17 cellular contexts compared by ENCODE assay signal in the genomic region with DNA sequence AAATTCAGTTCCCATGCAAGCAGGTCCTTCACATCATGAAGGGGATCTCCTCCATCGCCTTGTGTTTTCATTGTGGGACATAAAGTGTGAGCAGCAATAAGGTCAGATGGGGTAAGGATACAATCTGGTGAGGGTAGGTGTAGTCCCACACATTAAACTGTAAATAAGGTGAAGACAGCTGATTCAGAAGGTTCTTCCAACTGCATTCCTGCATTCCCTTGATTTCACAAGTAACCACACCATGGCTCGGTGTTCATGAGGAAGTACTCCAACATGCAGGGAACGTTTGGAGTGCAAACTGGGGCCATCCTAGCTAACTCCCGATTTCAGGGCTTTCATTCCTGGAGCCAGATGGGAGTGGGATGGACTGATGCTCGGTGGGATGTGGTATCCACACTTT.
"Had no signal": no experiment of that assay in that cellular context is flagged by ENCODE, and none has a peak within 500 bp of the region (broad histone marks: within the 10 kb centered on the region; RNA-seq: fewer than 3 reads in every experiment).

No MANE protein-coding gene starts in this region.

- H3K27me3 ChIP-seq: left lung, right atrium auricular region, tibial artery, upper lobe of left lung, uterus had no signal

- H3K27ac ChIP-seq: left lung, right atrium auricular region, tibial artery, upper lobe of left lung, uterus had no signal

- ATAC-seq: effector memory CD8-positive, alpha-beta T cell; left lung; naive thymus-derived CD4-positive, alpha-beta T cell; stimulated activated naive CD8-positive, alpha-beta T cell treated with anti-CD3 and anti-CD28 coated beads, Interleukin-15, Interleukin-2, amounts not matched to agents 100 U/mL and 50 U/mL, for 24 hours had no signal

- DNase-seq: effector memory CD8-positive, alpha-beta T cell; erythroblast; foreskin melanocyte; islet precursor cell; left lung; mesenchymal stem cell; midbrain; naive thymus-derived CD4-positive, alpha-beta T cell; posterior cingulate gyrus; stimulated activated CD4-positive, alpha-beta T cell treated with anti-CD3 and anti-CD28 coated beads, Interleukin-2, amount 100 ng/mL, for 48 hours; stimulated activated naive CD8-positive, alpha-beta T cell treated with anti-CD3 and anti-CD28 coated beads, Interleukin-15, Interleukin-2, amounts not matched to agents 100 U/mL and 50 U/mL, for 24 hours; tibial artery; upper lobe of left lung; uterus had no signal

- H3K4me2 ChIP-seq: smooth muscle cell had no signal

- H3K27ac Mint-ChIP-seq: effector memory CD8-positive, alpha-beta T cell; naive thymus-derived CD4-positive, alpha-beta T cell had no signal

- H3K27me3 Mint-ChIP-seq: effector memory CD8-positive, alpha-beta T cell; naive thymus-derived CD4-positive, alpha-beta T cell had no signal

- H3K4me1 ChIP-seq: left lung, right atrium auricular region, tibial artery, upper lobe of left lung, uterus had no signal

- H3K36me3 Mint-ChIP-seq: naive thymus-derived CD4-positive, alpha-beta T cell had no signal

- H3K4me1 Mint-ChIP-seq: naive thymus-derived CD4-positive, alpha-beta T cell had no signal

- H3K36me3 ChIP-seq: left lung, right atrium auricular region, tibial artery, upper lobe of left lung, uterus had no signal

- H3K9me3 ChIP-seq: left lung, right atrium auricular region, tibial artery, upper lobe of left lung, uterus had no signal

- H3K4me3 ChIP-seq: left lung, lung, right atrium auricular region, smooth muscle cell, tibial artery, upper lobe of left lung, uterus had no signal

- H3K4me3 Mint-ChIP-seq: effector memory CD8-positive, alpha-beta T cell; naive thymus-derived CD4-positive, alpha-beta T cell had no signal
